8 cellular contexts compared by ENCODE assay signal in genomic region chr2:9206991-9207640, GRCh38. TPM values are rescaled to one million over a fixed set of nuclear protein-coding genes. Genes with fewer than 3 reads are reported as not detected.
A peak's percentile ranks its signal among the peaks of the same experiment; 100 is the strongest.
DNase-seq lines count a peak whose midpoint lies in the region; ATAC-seq and TF ChIP-seq lines count a peak whose summit lies in the region.

No MANE protein-coding gene starts in this region.

- peak; percentile 37 for ATAC-seq in GM23338
- ATAC-seq in SK-N-SH treated with all-trans-retinoic acid at 6 μM for 48 hours: peak; percentile 18
- ATAC-seq in naive thymus-derived CD4-positive, alpha-beta T cell: peak; percentile 21
- ATAC-seq in HG02973 (IDR thresholded peaks at IDR 0.05; ENCODE audit: unreplicated experiment): no peak
- ATAC-seq in HG02623 (IDR thresholded peaks at IDR 0.05; ENCODE audit: unreplicated experiment): no peak

- no peak for TF ChIP-seq POLR2A in erythroblast (IDR thresholded peaks at IDR 0.05; ENCODE audit: low read length)

- H3K27me3 Mint-ChIP-seq in GM23338 (ENCODE audit: insufficient read depth, low read depth, poor library complexity): peaks cover 15% of the 10 kb centered on the region
- H3K27me3 Mint-ChIP-seq in naive thymus-derived CD4-positive, alpha-beta T cell: peaks cover 41 to 67% (median 65%) of the 10 kb centered on the region in 5 donors

- intact Hi-C loops in naive thymus-derived CD4-positive, alpha-beta T cell (cut with micrococcal nuclease): loop anchor here (5.0 to 10.0 kb wide), 2 partner anchors 202 to 575 kb away; partner anchors contain the start of gene MBOAT2 (in 1 of the 2)

- H3K36me3 ChIP-seq in GM23338 (ENCODE audit: insufficient read depth): no peaks in the 10 kb centered on the region
- H3K36me3 ChIP-seq in naive thymus-derived CD4-positive, alpha-beta T cell (ENCODE audit: control insufficient read depth in 2 of 3, insufficient read depth in 3 of 3, low read length in 3 of 3): no peaks in the 10 kb centered on the region

- peaks cover 35% of the 10 kb centered on the region for H3K27me3 ChIP-seq in GM23338 (ENCODE audit: insufficient read depth)
- peaks cover 0 to 12% of the 10 kb centered on the region in 2 donors for H3K27me3 ChIP-seq in naive thymus-derived CD4-positive, alpha-beta T cell (ENCODE audit: control insufficient read depth in 2 of 2, insufficient read depth in 2 of 2, low read length in 2 of 2)

- peaks cover 30% of the 10 kb centered on the region for H3K4me1 ChIP-seq in GM23338 (ENCODE audit: insufficient read depth)
- no peaks in the 10 kb centered on the region for H3K4me1 ChIP-seq in naive thymus-derived CD4-positive, alpha-beta T cell (ENCODE audit: control insufficient read depth in 2 of 2, insufficient read depth in 2 of 2, low read length in 2 of 2)

- H4K20me1 ChIP-seq in GM23338 (replicated peaks; ENCODE audit: insufficient read depth): peaks cover 22% of the 10 kb centered on the region

- H3K27ac ChIP-seq in GM23338 (ENCODE audit: low read depth): no peak overlapping the region
- H3K27ac ChIP-seq in naive thymus-derived CD4-positive, alpha-beta T cell (ENCODE audit: low read depth, low read length): no peak overlapping the region

- peaks cover 9% of the 10 kb centered on the region; the same call in 2 of the 3 replicates for H3K36me3 Mint-ChIP-seq in GM23338 (ENCODE audit: low read depth)
- peaks cover 0 to 4% (median 0%) of the 10 kb centered on the region in 5 donors for H3K36me3 Mint-ChIP-seq in naive thymus-derived CD4-positive, alpha-beta T cell

- H3K27ac Mint-ChIP-seq in GM23338: no peak overlapping the region
- H3K27ac Mint-ChIP-seq in naive thymus-derived CD4-positive, alpha-beta T cell: no peak overlapping the region

- peak overlapping the region; percentile 86 for H3K4me3 ChIP-seq in GM23338
- H3K4me3 ChIP-seq in naive thymus-derived CD4-positive, alpha-beta T cell (ENCODE audit: low read length): no peak overlapping the region

- H3K9me2 ChIP-seq in GM23338 (ENCODE audit: insufficient read depth): no peaks in the 10 kb centered on the region

- H3K9me3 ChIP-seq in naive thymus-derived CD4-positive, alpha-beta T cell (ENCODE audit: control insufficient read depth in 2 of 3, low read length in 3 of 3): no peaks in the 10 kb centered on the region

- CTCF ChIA-PET in naive thymus-derived CD4-positive, alpha-beta T cell (lab: Charles Lee): no interaction called here

- H3K79me2 ChIP-seq in GM23338 (replicated peaks; ENCODE audit: insufficient read depth): peaks cover 39% of the 10 kb centered on the region

- H3K4me3 Mint-ChIP-seq in GM23338: peak overlapping the region; percentile 71; the same call in 2 of the 3 replicates
- H3K4me3 Mint-ChIP-seq in naive thymus-derived CD4-positive, alpha-beta T cell: peak overlapping the region in 4 of 10 donors; percentile 7 to 61 (median 40)

- H3K4me1 Mint-ChIP-seq in GM23338: peaks cover 41% of the 10 kb centered on the region
- peaks cover 0 to 11% (median 6%) of the 10 kb centered on the region in 7 donors for H3K4me1 Mint-ChIP-seq in naive thymus-derived CD4-positive, alpha-beta T cell

- H3F3A ChIP-seq in GM23338 (replicated peaks; ENCODE audit: low read depth): 0 out of 2 replicates have a peak, but pooled peaks cover 3% of the 10 kb centered on the region

- H3K9me3 Mint-ChIP-seq in GM23338: no peaks in the 10 kb centered on the region
- H3K9me3 Mint-ChIP-seq in naive thymus-derived CD4-positive, alpha-beta T cell: no peaks in the 10 kb centered on the region

- TF ChIP-seq CTCF in GM23338 (conservative IDR thresholded peaks at IDR 0.05; ENCODE audit: low read depth in 2 of 2): no peak

- DNase-seq in ELR (ENCODE audit: low read depth) (peak; percentile 42), GM23338 (ENCODE audit: low spot score) (peak; percentile 56), erythroblast (lab: John Stamatoyannopoulos, UW) (peak; percentile 51 to 52)
- DNase-seq in naive thymus-derived CD4-positive, alpha-beta T cell: peak in 2 of 9 donors; percentile 2 to 25
- DNase-seq in effector CD4-positive, alpha-beta T cell: no peak

- H2AFZ ChIP-seq in GM23338: peak overlapping the region; percentile 86; the same call in 1 of the 2 replicates

- H3K4me2 ChIP-seq in GM23338: peak overlapping the region; percentile 91

- POLR2A ChIA-PET in naive thymus-derived CD4-positive, alpha-beta T cell (lab: Charles Lee): no interaction called here

TF ChIP-seq in GM23338, 12 proteins besides CTCF, POLR2A, EP300 and RAD21 (continues in another document):
- TF ChIP-seq ZNF114 (CRISPR knock-in tag; IDR thresholded peaks at IDR 0.05) (no peak), POLR2AphosphoS5 (IDR thresholded peaks at IDR 0.05; ENCODE audit: low read depth) (no peak), REST (IDR thresholded peaks at IDR 0.05; ENCODE audit: unreplicated experiment) (no peak)
- TF ChIP-seq, protein P1, sequence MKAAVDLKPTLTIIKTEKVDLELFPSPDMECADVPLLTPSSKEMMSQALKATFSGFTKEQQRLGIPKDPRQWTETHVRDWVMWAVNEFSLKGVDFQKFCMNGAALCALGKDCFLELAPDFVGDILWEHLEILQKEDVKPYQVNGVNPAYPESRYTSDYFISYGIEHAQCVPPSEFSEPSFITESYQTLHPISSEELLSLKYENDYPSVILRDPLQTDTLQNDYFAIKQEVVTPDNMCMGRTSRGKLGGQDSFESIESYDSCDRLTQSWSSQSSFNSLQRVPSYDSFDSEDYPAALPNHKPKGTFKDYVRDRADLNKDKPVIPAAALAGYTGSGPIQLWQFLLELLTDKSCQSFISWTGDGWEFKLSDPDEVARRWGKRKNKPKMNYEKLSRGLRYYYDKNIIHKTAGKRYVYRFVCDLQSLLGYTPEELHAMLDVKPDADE (IDR thresholded peaks at IDR 0.05): no peak

TF ChIP-seq in SK-N-SH treated with all-trans-retinoic acid at 6 μM for 48 hours, 23 proteins besides CTCF, POLR2A, EP300 and RAD21 (continues in another document):
- no peak for TF ChIP-seq TOX (CRISPR knock-in tag; IDR thresholded peaks at IDR 0.05; ENCODE audit: borderline replicate concordance)
- TF ChIP-seq, protein P2, sequence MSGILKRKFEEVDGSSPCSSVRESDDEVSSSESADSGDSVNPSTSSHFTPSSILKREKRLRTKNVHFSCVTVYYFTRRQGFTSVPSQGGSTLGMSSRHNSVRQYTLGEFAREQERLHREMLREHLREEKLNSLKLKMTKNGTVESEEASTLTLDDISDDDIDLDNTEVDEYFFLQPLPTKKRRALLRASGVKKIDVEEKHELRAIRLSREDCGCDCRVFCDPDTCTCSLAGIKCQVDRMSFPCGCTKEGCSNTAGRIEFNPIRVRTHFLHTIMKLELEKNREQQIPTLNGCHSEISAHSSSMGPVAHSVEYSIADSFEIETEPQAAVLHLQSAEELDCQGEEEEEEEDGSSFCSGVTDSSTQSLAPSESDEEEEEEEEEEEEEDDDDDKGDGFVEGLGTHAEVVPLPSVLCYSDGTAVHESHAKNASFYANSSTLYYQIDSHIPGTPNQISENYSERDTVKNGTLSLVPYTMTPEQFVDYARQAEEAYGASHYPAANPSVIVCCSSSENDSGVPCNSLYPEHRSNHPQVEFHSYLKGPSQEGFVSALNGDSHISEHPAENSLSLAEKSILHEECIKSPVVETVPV (CRISPR knock-in tag; IDR thresholded peaks at IDR 0.05): no peak
- no peak for TF ChIP-seq ESRRG (CRISPR knock-in tag; IDR thresholded peaks at IDR 0.05)
- no peak for TF ChIP-seq POU6F1 (CRISPR knock-in tag; IDR thresholded peaks at IDR 0.05; ENCODE audit: borderline replicate concordance, low read depth)
- no peak for TF ChIP-seq ZNF8 (CRISPR knock-in tag; IDR thresholded peaks at IDR 0.05)
- TF ChIP-seq, protein P3, sequence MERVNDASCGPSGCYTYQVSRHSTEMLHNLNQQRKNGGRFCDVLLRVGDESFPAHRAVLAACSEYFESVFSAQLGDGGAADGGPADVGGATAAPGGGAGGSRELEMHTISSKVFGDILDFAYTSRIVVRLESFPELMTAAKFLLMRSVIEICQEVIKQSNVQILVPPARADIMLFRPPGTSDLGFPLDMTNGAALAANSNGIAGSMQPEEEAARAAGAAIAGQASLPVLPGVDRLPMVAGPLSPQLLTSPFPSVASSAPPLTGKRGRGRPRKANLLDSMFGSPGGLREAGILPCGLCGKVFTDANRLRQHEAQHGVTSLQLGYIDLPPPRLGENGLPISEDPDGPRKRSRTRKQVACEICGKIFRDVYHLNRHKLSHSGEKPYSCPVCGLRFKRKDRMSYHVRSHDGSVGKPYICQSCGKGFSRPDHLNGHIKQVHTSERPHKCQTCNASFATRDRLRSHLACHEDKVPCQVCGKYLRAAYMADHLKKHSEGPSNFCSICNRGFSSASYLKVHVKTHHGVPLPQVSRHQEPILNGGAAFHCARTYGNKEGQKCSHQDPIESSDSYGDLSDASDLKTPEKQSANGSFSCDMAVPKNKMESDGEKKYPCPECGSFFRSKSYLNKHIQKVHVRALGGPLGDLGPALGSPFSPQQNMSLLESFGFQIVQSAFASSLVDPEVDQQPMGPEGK (CRISPR knock-in tag; IDR thresholded peaks at IDR 0.05; ENCODE audit: borderline replicate concordance): no peak
- no peak for TF ChIP-seq CSDC2 (CRISPR knock-in tag; IDR thresholded peaks at IDR 0.05)
- TF ChIP-seq ZNF70 (CRISPR knock-in tag; IDR thresholded peaks at IDR 0.05): no peak
- TF ChIP-seq TCF4 (CRISPR knock-in tag; IDR thresholded peaks at IDR 0.05; ENCODE audit: borderline replicate concordance): no peak
- TF ChIP-seq BACH2 (CRISPR knock-in tag; IDR thresholded peaks at IDR 0.05; ENCODE audit: borderline replicate concordance): no peak
- TF ChIP-seq ISL1 (CRISPR knock-in tag; IDR thresholded peaks at IDR 0.05): no peak
- no peak for TF ChIP-seq ZFP3 (CRISPR knock-in tag; IDR thresholded peaks at IDR 0.05)
- no peak for TF ChIP-seq PPARA (CRISPR knock-in tag; IDR thresholded peaks at IDR 0.05; ENCODE audit: borderline replicate concordance)
- no peak for TF ChIP-seq ARNTL (CRISPR knock-in tag; IDR thresholded peaks at IDR 0.05; ENCODE audit: borderline replicate concordance, low read depth)

RNA-seq across cellular contexts. Expression of gene ASAP2, which starts 0.5 kb away (rescaled TPM):
- 15.6 and 16.5 TPM in 2 replicates for total RNA-seq in GM23338 (2014; rRNA removed; shearing (Covaris generic))
- 2.6 and 3.2 TPM in 2 replicates for polyA plus RNA-seq in GM23338 (2016; fragmentation: Nextera tagmentation; extraction: Ambion mirVana)
- total RNA-seq in naive thymus-derived CD4-positive, alpha-beta T cell: 1 to 10 TPM in 1 of 5 experiments, under 1 TPM in 2, not detected in 2; 0.10 to 1.2 (median 0.45) TPM
- not detected for polyA plus RNA-seq in naive thymus-derived CD4-positive, alpha-beta T cell

Comparison
In these comparisons a context has a peak if more than half of its experiments do, and no peak if none do; other contexts are left out.
1. ATAC-seq: peak in GM23338 (single experiment), SK-N-SH treated with all-trans-retinoic acid at 6 μM for 48 hours (single experiment) and naive thymus-derived CD4-positive, alpha-beta T cell (single experiment); none in HG02973 (single experiment) and HG02623 (single experiment).